In genomic region chr15:76310470-76311070, GRCh38 we compare ENCODE assay signal across 8 cellular contexts. TPM values are rescaled to one million over a fixed set of nuclear protein-coding genes. Genes with fewer than 3 reads are reported as not detected.
DNase-seq lines count a peak whose midpoint lies in the region; ATAC-seq lines count a peak whose summit lies in the region.

No MANE protein-coding gene starts in this region.

- no peaks in the 10 kb centered on the region for H3K36me3 ChIP-seq in esophagus (ENCODE audit: control insufficient read depth in 2 of 2, insufficient read depth in 2 of 2, low read length in 1 of 2)

- H3K27ac ChIP-seq in esophagus (ENCODE audit: low read depth in 2 of 2, low read length in 1 of 2) = peak overlapping the region; percentile 86 to 91

- CTCF ChIA-PET in activated CD4-positive, alpha-beta T cell treated with anti-CD3 and anti-CD28 coated beads for 36 hours (lab: Charles Lee) = no interaction called here

- H3K27me3 ChIP-seq in esophagus (ENCODE audit: control insufficient read depth in 1 of 2, insufficient read depth in 2 of 2, low read length in 2 of 2) = no peaks in the 10 kb centered on the region

- DNase-seq in activated CD4-positive, alpha-beta T cell treated with anti-CD3 and anti-CD28 coated beads for 36 hours = peak; percentile 38
- DNase-seq in activated CD4-positive, alpha-beta T cell treated with anti-CD3 and anti-CD28 coated beads for 1 hour = no peak
- no peak for DNase-seq in T-helper 17 cell
- DNase-seq in natural killer cell treated with Interleukin-12 subunit alpha and Interleukin-12 subunit beta and Interleukin-15 and Interleukin-18, amount 100 ng/mL, for 72 hours (ENCODE audit: low spot score) = peak; percentile 68
- no peak for DNase-seq in HT-29 (ENCODE audit: low spot score)

- peaks cover 32% of the 10 kb centered on the region for H3K4me1 Mint-ChIP-seq in activated CD4-positive, alpha-beta T cell treated with anti-CD3 and anti-CD28 coated beads for 36 hours
- H3K4me1 Mint-ChIP-seq in T-helper 17 cell = peaks cover 21% of the 10 kb centered on the region
- peaks cover 33 to 38% of the 10 kb centered on the region in 2 donors for H3K4me1 Mint-ChIP-seq in natural killer cell treated with Interleukin-12 subunit alpha and Interleukin-12 subunit beta and Interleukin-15 and Interleukin-18, amount 100 ng/mL, for 72 hours (ENCODE audit: low read depth in 2 of 2)

- peak overlapping the region; percentile 82 to 94 for H3K4me3 ChIP-seq in esophagus (ENCODE audit: low read depth in 1 of 2, low read length in 2 of 2)

- POLR2A ChIA-PET in activated CD4-positive, alpha-beta T cell treated with anti-CD3 and anti-CD28 coated beads for 36 hours (lab: Charles Lee) = interaction anchor here (0.6 kb wide), 1 partner anchor 859 kb away, joined by 3 read pairs; no protein-coding TSS in a partner anchor

- no peaks in the 10 kb centered on the region for H3K27me3 Mint-ChIP-seq in activated CD4-positive, alpha-beta T cell treated with anti-CD3 and anti-CD28 coated beads for 36 hours
- no peaks in the 10 kb centered on the region for H3K27me3 Mint-ChIP-seq in T-helper 17 cell
- H3K27me3 Mint-ChIP-seq in natural killer cell treated with Interleukin-12 subunit alpha and Interleukin-12 subunit beta and Interleukin-15 and Interleukin-18, amount 100 ng/mL, for 72 hours = no peaks in the 10 kb centered on the region

- intact Hi-C loops in activated CD4-positive, alpha-beta T cell treated with anti-CD3 and anti-CD28 coated beads for 36 hours (cut with DNase I, micrococcal nuclease) = loop anchor here in 1 of 2 experiments (1.0 to 5.0 kb wide), 5 partner anchors 24 to 1110 kb away; partner anchors contain the start of genes HMG20A, ISL2, PEAK1 and SCAPER

- 0% methylated on average over 16 of the region's 16 CpGs for WGBS in esophagus, 2 donors

- H3K9me3 Mint-ChIP-seq in activated CD4-positive, alpha-beta T cell treated with anti-CD3 and anti-CD28 coated beads for 36 hours (ENCODE audit: low read depth) = no peaks in the 10 kb centered on the region
- H3K9me3 Mint-ChIP-seq in natural killer cell treated with Interleukin-12 subunit alpha and Interleukin-12 subunit beta and Interleukin-15 and Interleukin-18, amount 100 ng/mL, for 72 hours = no peaks in the 10 kb centered on the region

- H3K4me1 ChIP-seq in esophagus (ENCODE audit: control insufficient read depth in 2 of 2, insufficient read depth in 2 of 2, low read length in 1 of 2) = peaks cover 0 to 4% of the 10 kb centered on the region in 2 donors

- peak; percentile 15 for ATAC-seq in activated CD4-positive, alpha-beta T cell treated with anti-CD3 and anti-CD28 coated beads for 36 hours
- ATAC-seq in HG03135 (IDR thresholded peaks at IDR 0.05; ENCODE audit: unreplicated experiment) (peak; percentile 20), T-helper 17 cell (peak; percentile 4), GM18861 (IDR thresholded peaks at IDR 0.05; ENCODE audit: unreplicated experiment) (no peak)
- ATAC-seq in natural killer cell treated with Interleukin-12 subunit alpha and Interleukin-12 subunit beta and Interleukin-15 and Interleukin-18, amount 100 ng/mL, for 72 hours = peak; percentile 0 to 40

- H3K9me3 ChIP-seq in T-helper 17 cell (ENCODE audit: control insufficient read depth, low read length, poor library complexity, severe bottlenecking) (no peaks in the 10 kb centered on the region), esophagus (ENCODE audit: control insufficient read depth in 2 of 2, insufficient read depth in 1 of 2, low read depth in 1 of 2, low read length in 1 of 2) (no peaks in the 10 kb centered on the region)

- peaks cover 5% of the 10 kb centered on the region for H3K36me3 Mint-ChIP-seq in activated CD4-positive, alpha-beta T cell treated with anti-CD3 and anti-CD28 coated beads for 36 hours (ENCODE audit: low read depth)
- no peaks in the 10 kb centered on the region for H3K36me3 Mint-ChIP-seq in T-helper 17 cell (ENCODE audit: low read depth)
- no peaks in the 10 kb centered on the region for H3K36me3 Mint-ChIP-seq in natural killer cell treated with Interleukin-12 subunit alpha and Interleukin-12 subunit beta and Interleukin-15 and Interleukin-18, amount 100 ng/mL, for 72 hours

- H3K27ac Mint-ChIP-seq in activated CD4-positive, alpha-beta T cell treated with anti-CD3 and anti-CD28 coated beads for 36 hours = peak overlapping the region; percentile 69
- peak overlapping the region; percentile 76 for H3K27ac Mint-ChIP-seq in T-helper 17 cell
- H3K27ac Mint-ChIP-seq in natural killer cell treated with Interleukin-12 subunit alpha and Interleukin-12 subunit beta and Interleukin-15 and Interleukin-18, amount 100 ng/mL, for 72 hours = peak overlapping the region; percentile 88 to 89

- peak overlapping the region; percentile 87 for H3K4me3 Mint-ChIP-seq in activated CD4-positive, alpha-beta T cell treated with anti-CD3 and anti-CD28 coated beads for 36 hours
- peak overlapping the region; percentile 90 for H3K4me3 Mint-ChIP-seq in T-helper 17 cell
- peak overlapping the region; percentile 89 for H3K4me3 Mint-ChIP-seq in natural killer cell treated with Interleukin-12 subunit alpha and Interleukin-12 subunit beta and Interleukin-15 and Interleukin-18, amount 100 ng/mL, for 72 hours

RNA-seq across cellular contexts. Expression of gene ETFA, which starts 0.7 kb away (rescaled TPM):
- total RNA-seq in activated CD4-positive, alpha-beta T cell treated with anti-CD3 and anti-CD28 coated beads for 36 hours = 100 to 1,000 TPM; 100 to 136 TPM
- total RNA-seq in T-helper 17 cell = 10 to 100 TPM; 37.0 to 68.2 TPM
- 100 to 1,000 TPM in 1 of 2 donors, 10 to 100 TPM in 1; 43.5 to 111 TPM for polyA plus RNA-seq in esophagus
- total RNA-seq in natural killer cell treated with Interleukin-12 subunit alpha and Interleukin-12 subunit beta and Interleukin-15 and Interleukin-18, amount 100 ng/mL, for 72 hours = 100 to 1,000 TPM; 120 to 160 TPM
- 154 and 157 TPM in 2 replicates for total RNA-seq in HT-29 (2014; rRNA removed; shearing (Covaris generic))

RNA-seq across cellular contexts. Expression of gene ISL2, which starts 26.0 kb away (rescaled TPM):
- under 1 TPM in 1 of 2 experiments, not detected in 1; 0.25 TPM for total RNA-seq in activated CD4-positive, alpha-beta T cell treated with anti-CD3 and anti-CD28 coated beads for 36 hours
- total RNA-seq in T-helper 17 cell = not detected
- polyA plus RNA-seq in esophagus = under 1 TPM; 0.24 TPM
- total RNA-seq in natural killer cell treated with Interleukin-12 subunit alpha and Interleukin-12 subunit beta and Interleukin-15 and Interleukin-18, amount 100 ng/mL, for 72 hours = 1 to 10 TPM in 1 of 2 donors, under 1 TPM in 1; 0.73 to 1.0 TPM
- 1.2 and 3.4 TPM in 2 replicates for total RNA-seq in HT-29 (2014; rRNA removed; shearing (Covaris generic))

Comparison
In these comparisons a context has a peak if more than half of its experiments do, and no peak if none do; other contexts are left out.
1. DNase-seq: peak in activated CD4-positive, alpha-beta T cell treated with anti-CD3 and anti-CD28 coated beads for 36 hours (single experiment) and natural killer cell treated with Interleukin-12 subunit alpha and Interleukin-12 subunit beta and Interleukin-15 and Interleukin-18, amount 100 ng/mL, for 72 hours (single experiment); none in activated CD4-positive, alpha-beta T cell treated with anti-CD3 and anti-CD28 coated beads for 1 hour (single experiment), T-helper 17 cell (0 of 3) and HT-29 (single experiment).
2. Peak in every context shown above with its lines, with median percentiles within 50 percentile points of each other: H3K27ac Mint-ChIP-seq and H3K4me3 Mint-ChIP-seq.